Comparison of ENCODE assay signal across 5 cellular contexts in the genomic region with DNA sequence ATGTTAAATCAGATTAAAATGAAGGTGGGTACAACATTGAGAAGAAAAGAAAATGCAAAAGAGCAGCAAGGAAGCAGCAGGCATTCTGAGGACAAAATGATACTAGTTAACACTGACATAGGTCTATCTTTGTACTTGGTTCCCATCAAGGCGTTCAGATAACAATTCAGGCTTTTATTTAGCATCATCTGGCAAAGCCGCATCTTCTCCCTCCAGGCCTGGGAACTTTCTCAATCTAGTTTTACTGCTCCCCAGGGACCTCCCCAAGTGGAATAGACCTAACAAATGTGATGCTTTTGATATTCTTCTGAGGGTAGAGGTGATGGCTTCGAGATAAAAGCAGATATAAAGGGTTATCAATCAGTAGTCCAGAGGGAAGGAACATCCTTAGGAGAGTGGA.
"Had no signal": no experiment of that assay in that cellular context is flagged by ENCODE, and none has a peak within 500 bp of the region (broad histone marks: within the 10 kb centered on the region; RNA-seq: fewer than 3 reads in every experiment).

No MANE protein-coding gene starts in this region.

- DNase-seq: GM23248, H9, HCEC 1CT, IMR-90 had no signal

- H3K27ac ChIP-seq: GM23248 had no signal

- ATAC-seq: K562 had no signal

- H3K4me3 ChIP-seq: GM23248, K562 had no signal
